1 cellular context compared by ENCODE assay signal in the genomic region with DNA sequence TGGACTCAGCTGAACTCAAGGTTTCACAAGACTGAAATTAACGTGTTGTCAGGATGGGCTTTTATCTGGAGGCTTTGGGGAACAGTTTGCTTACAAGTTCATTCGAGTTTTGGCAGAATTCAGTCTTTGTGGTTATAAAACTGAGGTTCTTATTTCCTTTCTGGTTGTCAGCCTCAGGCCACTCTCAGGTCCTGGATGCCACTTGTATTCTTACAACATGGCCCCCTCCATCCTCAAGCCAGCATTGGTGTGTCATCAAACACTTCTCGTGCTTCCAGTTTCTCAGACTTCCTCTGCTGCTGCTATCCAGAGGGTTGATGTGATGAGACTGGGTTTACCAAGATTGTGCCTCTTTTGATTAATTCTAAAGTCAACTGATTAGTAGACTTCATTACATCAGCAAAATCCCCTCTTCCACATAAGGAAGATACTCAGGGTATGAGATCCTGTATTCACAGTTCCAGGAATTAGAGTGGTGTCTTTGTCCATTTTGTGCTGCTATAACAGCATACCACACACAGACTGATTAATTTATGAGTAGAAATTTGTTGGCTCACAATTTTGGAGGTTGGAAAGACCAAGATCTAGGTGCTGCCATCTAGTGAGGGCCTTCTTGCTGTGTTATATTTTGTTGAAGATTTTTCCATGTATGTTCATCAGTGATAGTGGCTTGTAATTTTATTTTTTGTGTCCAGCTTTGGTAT.
A peak's percentile ranks its signal among the peaks of the same experiment; 100 is the strongest.
TF ChIP-seq lines count a peak whose summit lies in the region.

No MANE protein-coding gene starts in this region.

TF ChIP-seq in GM12878, 131 proteins besides CTCF, POLR2A, EP300 and RAD21 (continued from another document and continues in another):
- TF ChIP-seq NKRF (conservative IDR thresholded peaks at IDR 0.05): no peak
- TF ChIP-seq, protein P1, sequence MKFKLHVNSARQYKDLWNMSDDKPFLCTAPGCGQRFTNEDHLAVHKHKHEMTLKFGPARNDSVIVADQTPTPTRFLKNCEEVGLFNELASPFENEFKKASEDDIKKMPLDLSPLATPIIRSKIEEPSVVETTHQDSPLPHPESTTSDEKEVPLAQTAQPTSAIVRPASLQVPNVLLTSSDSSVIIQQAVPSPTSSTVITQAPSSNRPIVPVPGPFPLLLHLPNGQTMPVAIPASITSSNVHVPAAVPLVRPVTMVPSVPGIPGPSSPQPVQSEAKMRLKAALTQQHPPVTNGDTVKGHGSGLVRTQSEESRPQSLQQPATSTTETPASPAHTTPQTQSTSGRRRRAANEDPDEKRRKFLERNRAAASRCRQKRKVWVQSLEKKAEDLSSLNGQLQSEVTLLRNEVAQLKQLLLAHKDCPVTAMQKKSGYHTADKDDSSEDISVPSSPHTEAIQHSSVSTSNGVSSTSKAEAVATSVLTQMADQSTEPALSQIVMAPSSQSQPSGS (IDR thresholded peaks at IDR 0.05; ENCODE audit: low read length): peak; percentile 43; the same call in 1 of the 2 replicates
- TF ChIP-seq SIN3A (IDR thresholded peaks at IDR 0.05; ENCODE audit: low read depth, low read length): no peak
- no peak for TF ChIP-seq FOXM1 (IDR thresholded peaks at IDR 0.05; ENCODE audit: low read depth, low read length)
- TF ChIP-seq ZBTB11 (CRISPR knock-in tag; IDR thresholded peaks at IDR 0.05): no peak
- TF ChIP-seq, protein P2, sequence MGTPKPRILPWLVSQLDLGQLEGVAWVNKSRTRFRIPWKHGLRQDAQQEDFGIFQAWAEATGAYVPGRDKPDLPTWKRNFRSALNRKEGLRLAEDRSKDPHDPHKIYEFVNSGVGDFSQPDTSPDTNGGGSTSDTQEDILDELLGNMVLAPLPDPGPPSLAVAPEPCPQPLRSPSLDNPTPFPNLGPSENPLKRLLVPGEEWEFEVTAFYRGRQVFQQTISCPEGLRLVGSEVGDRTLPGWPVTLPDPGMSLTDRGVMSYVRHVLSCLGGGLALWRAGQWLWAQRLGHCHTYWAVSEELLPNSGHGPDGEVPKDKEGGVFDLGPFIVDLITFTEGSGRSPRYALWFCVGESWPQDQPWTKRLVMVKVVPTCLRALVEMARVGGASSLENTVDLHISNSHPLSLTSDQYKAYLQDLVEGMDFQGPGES (IDR thresholded peaks at IDR 0.05): no peak
- TF ChIP-seq SREBF2 (IDR thresholded peaks at IDR 0.05; ENCODE audit: low read length): no peak
- TF ChIP-seq, protein P3, sequence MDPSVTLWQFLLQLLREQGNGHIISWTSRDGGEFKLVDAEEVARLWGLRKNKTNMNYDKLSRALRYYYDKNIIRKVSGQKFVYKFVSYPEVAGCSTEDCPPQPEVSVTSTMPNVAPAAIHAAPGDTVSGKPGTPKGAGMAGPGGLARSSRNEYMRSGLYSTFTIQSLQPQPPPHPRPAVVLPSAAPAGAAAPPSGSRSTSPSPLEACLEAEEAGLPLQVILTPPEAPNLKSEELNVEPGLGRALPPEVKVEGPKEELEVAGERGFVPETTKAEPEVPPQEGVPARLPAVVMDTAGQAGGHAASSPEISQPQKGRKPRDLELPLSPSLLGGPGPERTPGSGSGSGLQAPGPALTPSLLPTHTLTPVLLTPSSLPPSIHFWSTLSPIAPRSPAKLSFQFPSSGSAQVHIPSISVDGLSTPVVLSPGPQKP (IDR thresholded peaks at IDR 0.05; ENCODE audit: low read depth, low read length): no peak
- no peak for TF ChIP-seq HSF1 (IDR thresholded peaks at IDR 0.05; ENCODE audit: low read depth, low read length)
- TF ChIP-seq STAT3 (IDR thresholded peaks at IDR 0.05; ENCODE audit: low read depth, low read length): no peak
- TF ChIP-seq NFIC (IDR thresholded peaks at IDR 0.05; ENCODE audit: low read depth, low read length): peak; percentile 48; the same call in 1 of the 2 replicates
- TF ChIP-seq SPI1 (IDR thresholded peaks at IDR 0.05; ENCODE audit: borderline replicate concordance, insufficient read depth, low read depth, low read length): no peak
- no peak for TF ChIP-seq PBX3 (IDR thresholded peaks at IDR 0.05; ENCODE audit: insufficient replicate concordance, low read depth, low read length)
- TF ChIP-seq ZBTB4 (CRISPR knock-in tag; IDR thresholded peaks at IDR 0.05): no peak
- TF ChIP-seq FOXK2 (IDR thresholded peaks at IDR 0.05): no peak
- TF ChIP-seq CBX3 (IDR thresholded peaks at IDR 0.05; ENCODE audit: borderline replicate concordance, low read depth): no peak
- no peak for TF ChIP-seq BRCA1 (IDR thresholded peaks at IDR 0.05; ENCODE audit: low read depth, low read length)
- no peak for TF ChIP-seq STAT1 (conservative IDR thresholded peaks at IDR 0.05)
- no peak for TF ChIP-seq TCF12 (IDR thresholded peaks at IDR 0.05; ENCODE audit: low read depth, low read length)
- no peak for TF ChIP-seq PKNOX1 (IDR thresholded peaks at IDR 0.05)
- no peak for TF ChIP-seq RELA (IDR thresholded peaks at IDR 0.05; ENCODE audit: borderline replicate concordance, partially characterized antibody)
- TF ChIP-seq NR2C1 (IDR thresholded peaks at IDR 0.05): no peak
- no peak for TF ChIP-seq ESRRA (IDR thresholded peaks at IDR 0.05; ENCODE audit: low read length)
- TF ChIP-seq ZNF384 (IDR thresholded peaks at IDR 0.05; ENCODE audit: borderline replicate concordance, low read depth, low read length): no peak
- TF ChIP-seq ZNF207 (IDR thresholded peaks at IDR 0.05; ENCODE audit: borderline replicate concordance): no peak
- TF ChIP-seq IKZF1 (conservative IDR thresholded peaks at IDR 0.05): peak; percentile 47; the same call in 1 of the 2 replicates
- TF ChIP-seq NFYA (IDR thresholded peaks at IDR 0.05; ENCODE audit: borderline replicate concordance, low read depth, low read length): no peak
- TF ChIP-seq WRNIP1 (IDR thresholded peaks at IDR 0.05; ENCODE audit: borderline replicate concordance, low read depth, low read length): no peak
- no peak for TF ChIP-seq HCFC1 (IDR thresholded peaks at IDR 0.05; ENCODE audit: low read length)
- TF ChIP-seq MAX (IDR thresholded peaks at IDR 0.05; ENCODE audit: low read depth, low read length): no peak
- no peak for TF ChIP-seq SUPT20H (IDR thresholded peaks at IDR 0.05; ENCODE audit: borderline replicate concordance, control insufficient read depth, low read depth, low read length)
- no peak for TF ChIP-seq PAX5 (IDR thresholded peaks at IDR 0.05; ENCODE audit: borderline replicate concordance, low read depth, low read length)
- TF ChIP-seq RCOR1 (conservative IDR thresholded peaks at IDR 0.05; ENCODE audit: low read depth, low read length): no peak
- 0 out of 2 replicates have a peak, but pooled peaks have one; percentile 48 for TF ChIP-seq HDGF (IDR thresholded peaks at IDR 0.05)
- no peak for TF ChIP-seq NRF1 (conservative IDR thresholded peaks at IDR 0.05; ENCODE audit: low read depth, low read length)
